In the genomic region with DNA sequence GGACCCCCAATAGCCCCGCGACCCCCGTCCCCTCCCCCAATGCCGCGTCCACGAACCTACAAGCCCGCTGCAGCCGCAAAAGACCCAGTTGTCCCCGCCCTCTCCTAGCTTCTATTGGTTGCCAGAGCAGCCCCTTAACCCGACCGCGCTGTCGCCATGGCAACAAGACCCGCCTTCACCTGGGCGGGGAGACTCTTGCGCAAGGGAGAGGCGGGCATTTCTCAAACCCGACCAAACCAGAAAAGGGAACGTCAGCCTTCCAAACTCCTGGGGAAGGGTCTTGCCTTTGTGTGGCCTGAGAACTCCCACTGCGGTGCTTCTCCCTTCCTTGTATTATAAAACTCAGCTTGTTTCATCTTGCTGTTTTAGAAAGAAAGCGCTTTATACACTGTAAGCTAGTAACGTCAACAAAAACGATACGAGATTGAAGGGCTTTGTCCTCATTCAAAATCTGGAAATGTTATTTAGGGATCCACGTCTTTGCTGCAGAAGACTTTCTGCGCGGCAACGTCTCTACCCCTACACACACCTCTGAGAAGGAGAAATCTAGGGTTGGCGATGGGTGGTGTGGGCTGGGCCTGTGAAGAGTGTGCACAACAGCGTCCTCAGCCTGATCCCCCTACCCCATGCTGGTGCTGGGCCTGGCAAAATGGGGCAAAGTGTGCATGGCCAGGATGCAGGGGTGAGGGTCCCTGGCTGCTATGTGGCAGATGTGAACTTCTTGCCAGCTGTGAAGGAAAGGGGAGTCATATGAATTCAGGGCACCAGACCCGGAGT, we compare ENCODE assay signal across 8 cellular contexts. TPM values are rescaled to one million over a fixed set of nuclear protein-coding genes. Genes with fewer than 3 reads are reported as not detected.
DNase-seq lines count a peak whose midpoint lies in the region; ATAC-seq and TF ChIP-seq lines count a peak whose summit lies in the region.

A gene (minus strand): TSS at position 86 of the 777 bp plus-strand sequence. CDS start 551 bp downstream, outside the sequence.

- H3K27me3 ChIP-seq in upper lobe of left lung = no peaks in the 10 kb centered on the region

- peaks cover 0 to 20% (median 1%) of the 10 kb centered on the region in 4 donors for H3K36me3 ChIP-seq in upper lobe of left lung

- peak; percentile 97 for ATAC-seq in HG02943 (IDR thresholded peaks at IDR 0.05; ENCODE audit: low read depth, unreplicated experiment)
- ATAC-seq in T-helper 17 cell = peak; percentile 98
- peak; percentile 98 to 99 for ATAC-seq in left cardiac atrium
- ATAC-seq in upper lobe of left lung (ENCODE audit: low FRiP score in 2 of 2) = peak; percentile 91 to 98

- H3K27me3 Mint-ChIP-seq in T-helper 17 cell = peaks cover 27% of the 10 kb centered on the region

- H3K27ac Mint-ChIP-seq in T-helper 17 cell = peak within 1 kb of the TSS; percentile 70

- intact Hi-C loops in left cardiac atrium (cut with DNase I) (no loop called here), posterior vena cava (cut with DNase I) (no loop called here)

- DNase-seq in GM13976 (ENCODE audit: low spot score) (peak; percentile 99), NCI-H187 (lab: John Stamatoyannopoulos, UW) (peak; percentile 67 to 85), T-helper 17 cell (peak; percentile 94 to 99 (median 96)), amniotic stem cell (lab: John Stamatoyannopoulos, UW) (peak; percentile 81), left cardiac atrium (peak; percentile 97), posterior vena cava (ENCODE audit: low spot score) (peak; percentile 99), upper lobe of left lung (peak; percentile 97 to 98)

- H3K4me1 Mint-ChIP-seq in T-helper 17 cell = peaks cover 25% of the 10 kb centered on the region

- no peak for TF ChIP-seq EP300 in upper lobe of left lung (IDR thresholded peaks at IDR 0.05)

- in situ Hi-C loops in GM13976 (cut with MboI; ENCODE audit: low sequenced_read_pairs, unreplicated experiment) = no loop called here

- peak within 1 kb of the TSS; percentile 96 for H3K4me3 Mint-ChIP-seq in T-helper 17 cell

- no peak for TF ChIP-seq CTCF in GM13976 (IDR thresholded peaks at IDR 0.05; ENCODE audit: borderline replicate concordance, control extremely low read depth, extremely low read depth, insufficient read depth, missing control alignments)
- no peak for TF ChIP-seq CTCF in upper lobe of left lung (IDR thresholded peaks at IDR 0.05)

- H3K9me3 ChIP-seq in T-helper 17 cell (ENCODE audit: control insufficient read depth, low read length, poor library complexity, severe bottlenecking) (no peaks in the 10 kb centered on the region), upper lobe of left lung (no peaks in the 10 kb centered on the region)

- H3K4me3 ChIP-seq in upper lobe of left lung = peak within 1 kb of the TSS; percentile 69 to 95 (median 92)

- H3K36me3 Mint-ChIP-seq in T-helper 17 cell (ENCODE audit: low read depth) = no peaks in the 10 kb centered on the region

- H3K27ac ChIP-seq in upper lobe of left lung = peak within 1 kb of the TSS; percentile 60 to 86 (median 82)

- TF ChIP-seq POLR2A in upper lobe of left lung (IDR thresholded peaks at IDR 0.05) = peak in 1 of 4 donors; percentile 47

- peaks cover 8 to 19% (median 15%) of the 10 kb centered on the region in 4 donors for H3K4me1 ChIP-seq in upper lobe of left lung

- 14 to 15% methylated on average over 14 to 31 of the region's 31 CpGs for WGBS in upper lobe of left lung, 2 donors

RNA-seq across cellular contexts. Expression of the gene that starts here (rescaled TPM):
- 10 to 100 TPM; 13.0 to 13.1 TPM for total RNA-seq in T-helper 17 cell
- total RNA-seq in left cardiac atrium = 10 to 100 TPM; 34.9 to 35.7 TPM
- total RNA-seq in posterior vena cava = 10 to 100 TPM; 35.5 to 54.9 TPM
- total RNA-seq in upper lobe of left lung = 10 to 100 TPM; 29.3 to 73.6 (median 59.2) TPM

Comparison
In these comparisons a context has a peak if more than half of its experiments do, and no peak if none do; other contexts are left out.
1. Peak in every context shown above with its lines: DNase-seq, ATAC-seq, H3K4me3 ChIP-seq and H3K27ac ChIP-seq.